In the genomic region with DNA sequence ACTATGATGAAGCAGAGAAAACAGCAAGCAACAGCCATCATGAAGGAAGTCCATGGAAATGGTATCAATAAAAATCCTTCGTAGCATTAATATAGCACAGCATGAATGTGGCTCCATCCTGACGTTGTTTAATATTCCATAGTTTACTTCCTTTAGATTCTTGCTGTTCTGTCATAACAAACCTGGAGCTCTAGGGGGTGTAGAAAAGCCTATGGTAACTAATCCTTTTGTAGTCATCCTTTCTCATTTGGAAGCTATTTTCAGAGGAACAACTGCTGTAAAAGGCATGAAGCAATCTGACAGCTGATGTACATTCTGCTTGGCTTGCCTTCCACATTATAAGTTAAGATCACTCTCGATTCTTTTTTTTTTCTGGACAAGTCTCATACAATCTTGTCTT, we compare ENCODE assay signal across 1 cellular context.
TF ChIP-seq lines count a peak whose summit lies in the region.

No MANE protein-coding gene starts in this region.

TF ChIP-seq in endothelial cell of umbilical vein, 7 proteins besides CTCF, POLR2A, EP300 and RAD21 (continued from another document):
- TF ChIP-seq, protein P1, sequence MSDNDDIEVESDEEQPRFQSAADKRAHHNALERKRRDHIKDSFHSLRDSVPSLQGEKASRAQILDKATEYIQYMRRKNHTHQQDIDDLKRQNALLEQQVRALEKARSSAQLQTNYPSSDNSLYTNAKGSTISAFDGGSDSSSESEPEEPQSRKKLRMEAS (IDR thresholded peaks at IDR 0.05; ENCODE audit: insufficient read depth, insufficient read length): no peak
- no peak for TF ChIP-seq POLR2AphosphoS5 (IDR thresholded peaks at IDR 0.05; ENCODE audit: insufficient read depth, low read depth, low read length)
